ENCODE assay signal across 24 cellular contexts in genomic region chr13:110149036-110149435, GRCh38.
A peak's percentile ranks its signal among the peaks of the same experiment; 100 is the strongest.
DNase-seq lines count a peak whose midpoint lies in the region; ATAC-seq and TF ChIP-seq lines count a peak whose summit lies in the region.
"Had no signal": no experiment of that assay in that cellular context is flagged by ENCODE, and none has a peak within 500 bp of the region (broad histone marks: within the 10 kb centered on the region; RNA-seq: fewer than 3 reads in every experiment).

No MANE protein-coding gene starts in this region.

- ATAC-seq in Right ventricle myocardium inferior: no peak
- ATAC-seq in stimulated activated naive CD8-positive, alpha-beta T cell treated with anti-CD3 and anti-CD28 coated beads, Interleukin-15, Interleukin-2, amounts not matched to agents 100 U/mL and 50 U/mL, for 24 hours: no peak
- ATAC-seq: GM23338, Panc1 had no signal

- in situ Hi-C loops in brain microvascular endothelial cell (cut with HindIII; ENCODE audit: low pct_ligation_motif_present, low sequenced_read_pairs): no loop called here

- H3K36me3 ChIP-seq in right atrium auricular region: peaks cover 66% of the 10 kb centered on the region
- H3K36me3 ChIP-seq in brain microvascular endothelial cell (replicated peaks): peaks cover 66% of the 10 kb centered on the region
- H3K36me3 ChIP-seq: BLaER1, MG63 had no signal

- TF ChIP-seq CTCF in right atrium auricular region (IDR thresholded peaks at IDR 0.05): no peak
- peak; percentile 7 for TF ChIP-seq CTCF in brain microvascular endothelial cell (IDR thresholded peaks at IDR 0.05; ENCODE audit: low read depth, low read length, missing control alignments)
- TF ChIP-seq CTCF in fibroblast of the aortic adventitia (IDR thresholded peaks at IDR 0.05; ENCODE audit: insufficient read depth, low read length): no peak

- intact Hi-C loops in Right ventricle myocardium inferior (cut with DNase I): no loop called here

- no peak overlapping the region for H3K4me3 ChIP-seq in right atrium auricular region
- no peak overlapping the region for H3K4me3 ChIP-seq in brain microvascular endothelial cell (ENCODE audit: low read depth, low read length)
- H3K4me3 ChIP-seq in fibroblast of the aortic adventitia (ENCODE audit: low read depth, low read length): no peak overlapping the region
- H3K4me3 ChIP-seq: BLaER1, GM23338, MG63, SK-N-MC had no signal

- no peaks in the 10 kb centered on the region for H3K9me3 ChIP-seq in right atrium auricular region

- H3K27ac ChIP-seq in right atrium auricular region: no peak overlapping the region
- no peak overlapping the region for H3K27ac ChIP-seq in brain microvascular endothelial cell
- H3K27ac ChIP-seq: BLaER1, RWPE1, SK-N-MC had no signal

- H3K4me1 ChIP-seq in right atrium auricular region: no peaks in the 10 kb centered on the region
- H3K4me1 ChIP-seq: BLaER1 had no signal

- DNase-seq in right atrium auricular region (ENCODE audit: low spot score) (peak; percentile 16), Right ventricle myocardium inferior (ENCODE audit: missing footprints) (no peak), brain microvascular endothelial cell (no peak), fibroblast of the aortic adventitia (ENCODE audit: low read depth) (peak; percentile 16), HuH-7.5 (ENCODE audit: low spot score) (no peak), NCI-H146 treated with DMSO at 0.1 percent for 48 hours (lab: John Stamatoyannopoulos, UW; ENCODE audit: unreplicated experiment) (no peak)
- no peak for DNase-seq in stimulated activated naive CD8-positive, alpha-beta T cell treated with anti-CD3 and anti-CD28 coated beads, Interleukin-15, Interleukin-2, amounts not matched to agents 100 U/mL and 50 U/mL, for 24 hours
- DNase-seq: 8988T; CD4-positive, CD25-positive, alpha-beta regulatory T cell; DMS53; H9; KBM-7; MG63; NCI-H1105 treated with DMSO at 0.1 percent for 48 hours; NCI-H1694 treated with DMSO at 0.1 percent for 48 hours; NCI-H2081; NCI-H2227 treated with DMSO at 0.1 percent for 48 hours; NCI-H526 treated with DMSO at 0.1 percent for 48 hours; SIG-M5 had no signal

- H3K27me3 ChIP-seq in right atrium auricular region (no peaks in the 10 kb centered on the region), brain microvascular endothelial cell (replicated peaks) (no peaks in the 10 kb centered on the region)
- H3K27me3 ChIP-seq: BLaER1, MG63 had no signal

Comparison
In these comparisons a context has a peak if more than half of its experiments do, and no peak if none do; other contexts are left out.
1. DNase-seq: peak in right atrium auricular region (single experiment) and fibroblast of the aortic adventitia (single experiment); none in Right ventricle myocardium inferior (single experiment), brain microvascular endothelial cell (single experiment), stimulated activated naive CD8-positive, alpha-beta T cell treated with anti-CD3 and anti-CD28 coated beads, Interleukin-15, Interleukin-2, amounts not matched to agents 100 U/mL and 50 U/mL, for 24 hours (single experiment), HuH-7.5 (single experiment) and NCI-H146 treated with DMSO at 0.1 percent for 48 hours (single experiment).